In the genomic region with DNA sequence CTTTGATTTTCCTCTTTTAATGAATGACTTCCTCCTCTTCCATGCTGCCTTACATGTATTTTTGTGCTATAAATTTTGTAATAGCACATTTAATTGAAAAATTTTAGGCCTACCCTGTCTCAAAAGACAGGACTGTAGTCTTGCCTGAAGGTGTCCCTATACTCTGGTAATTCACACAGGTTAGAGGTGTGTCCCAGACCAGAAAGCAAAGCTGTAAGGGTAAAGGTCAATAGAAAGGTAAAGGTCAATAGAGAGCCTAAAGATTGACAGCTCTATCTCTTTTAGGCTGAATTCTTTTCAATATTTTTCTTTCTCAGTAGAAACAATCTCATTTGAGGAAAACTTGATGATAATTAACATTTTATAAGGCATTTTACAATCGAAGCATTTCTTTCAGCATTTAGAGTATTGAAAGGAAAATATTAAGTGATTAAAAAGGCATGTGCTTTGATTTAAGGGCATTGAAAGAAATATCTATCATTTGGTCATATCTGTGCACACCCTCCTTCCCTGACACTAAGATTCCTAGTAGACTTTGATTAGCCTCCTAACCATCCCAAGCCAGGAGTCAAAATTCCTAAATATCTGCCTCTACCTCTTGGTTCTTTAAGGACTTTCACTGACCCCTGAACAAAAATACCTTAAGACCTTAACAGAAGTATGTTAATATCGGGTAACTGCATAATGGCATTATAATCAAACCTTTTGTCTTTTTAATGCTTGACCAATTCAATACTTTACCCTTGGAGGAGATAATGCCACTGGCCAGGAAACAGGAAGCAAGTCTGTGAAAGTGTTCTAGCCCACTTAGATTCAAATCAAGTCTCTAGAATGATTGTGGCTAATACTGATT, we compare ENCODE assay signal across 17 cellular contexts.
"Had no signal": no experiment of that assay in that cellular context is flagged by ENCODE, and none has a peak within 500 bp of the region (broad histone marks: within the 10 kb centered on the region; RNA-seq: fewer than 3 reads in every experiment).

No MANE protein-coding gene starts in this region.

- ATAC-seq: activated naive CD4-positive, alpha-beta T cell treated with anti-CD3 and anti-CD28 coated beads, Interleukin-2, amount 50 U/mL, for 72 hours; activated T-cell treated with anti-CD3 and anti-CD28 coated beads, Interleukin-2, amount 50 U/mL, for 72 hours; lower lobe of right lung; natural killer cell treated with Interleukin-12 subunit alpha and Interleukin-12 subunit beta and Interleukin-15 and Interleukin-18, amount 100 ng/mL, for 72 hours; T-helper 17 cell had no signal

- H3K4me3 ChIP-seq: adrenal gland, esophagus squamous epithelium, heart right ventricle, lower lobe of right lung, tibial nerve had no signal

- H3K36me3 ChIP-seq: adrenal gland, esophagus squamous epithelium, heart right ventricle, lower lobe of right lung, tibial nerve had no signal

- H3K4me3 Mint-ChIP-seq: activated T-cell treated with anti-CD3 and anti-CD28 coated beads, Interleukin-2, amount 50 U/mL, for 72 hours; immature natural killer cell; natural killer cell treated with Interleukin-12 subunit alpha and Interleukin-12 subunit beta and Interleukin-15 and Interleukin-18, amount 100 ng/mL, for 72 hours; stimulated activated naive CD8-positive, alpha-beta T cell treated with anti-CD3 and anti-CD28 coated beads, Interleukin-15, Interleukin-2, amounts not matched to agents 100 ng/mL and 50 ng/mL, for 24 hours; T-helper 17 cell had no signal

- H3K27ac ChIP-seq: adrenal gland, esophagus squamous epithelium, heart right ventricle, lower lobe of right lung, tibial nerve, VCaP had no signal

- DNase-seq: activated CD4-positive, alpha-beta T cell treated with anti-CD3 and anti-CD28 coated beads for 1 hour; activated CD8-positive, alpha-beta memory T cell treated with anti-CD3 and anti-CD28 coated beads for 24 hours; activated CD8-positive, alpha-beta memory T cell treated with anti-CD3 and anti-CD28 coated beads, Interleukin-2, amount 50 U/mL, for 48 hours; activated gamma-delta T cell; activated T-cell treated with anti-CD3 and anti-CD28 coated beads, Interleukin-2, amount 50 U/mL, for 72 hours; adrenal gland; effector memory CD4-positive, alpha-beta T cell; esophagus squamous epithelium; heart right ventricle; immature natural killer cell; lower lobe of right lung; T-helper 17 cell had no signal

- H3K9me3 ChIP-seq: esophagus squamous epithelium, heart right ventricle, lower lobe of right lung, tibial nerve had no signal

- H3K27me3 ChIP-seq: adrenal gland, esophagus squamous epithelium, heart right ventricle, tibial nerve had no signal

- H3K4me1 ChIP-seq: adrenal gland, esophagus squamous epithelium, lower lobe of right lung, tibial nerve had no signal

- H3K9me3 Mint-ChIP-seq: stimulated activated naive CD8-positive, alpha-beta T cell treated with anti-CD3 and anti-CD28 coated beads, Interleukin-15, Interleukin-2, amounts not matched to agents 100 ng/mL and 50 ng/mL, for 24 hours had no signal

- H3K36me3 Mint-ChIP-seq: activated naive CD4-positive, alpha-beta T cell treated with anti-CD3 and anti-CD28 coated beads, Interleukin-2, amount 50 U/mL, for 72 hours; immature natural killer cell; natural killer cell treated with Interleukin-12 subunit alpha and Interleukin-12 subunit beta and Interleukin-15 and Interleukin-18, amount 100 ng/mL, for 72 hours had no signal

- H3K4me1 Mint-ChIP-seq: immature natural killer cell, T-helper 17 cell had no signal

- H3K27me3 Mint-ChIP-seq: natural killer cell treated with Interleukin-12 subunit alpha and Interleukin-12 subunit beta and Interleukin-15 and Interleukin-18, amount 100 ng/mL, for 72 hours; stimulated activated naive CD8-positive, alpha-beta T cell treated with anti-CD3 and anti-CD28 coated beads, Interleukin-15, Interleukin-2, amounts not matched to agents 100 ng/mL and 50 ng/mL, for 24 hours; T-helper 17 cell had no signal

- H3K27ac Mint-ChIP-seq: activated naive CD4-positive, alpha-beta T cell treated with anti-CD3 and anti-CD28 coated beads, Interleukin-2, amount 50 U/mL, for 72 hours; activated T-cell treated with anti-CD3 and anti-CD28 coated beads, Interleukin-2, amount 50 U/mL, for 72 hours; immature natural killer cell; natural killer cell treated with Interleukin-12 subunit alpha and Interleukin-12 subunit beta and Interleukin-15 and Interleukin-18, amount 100 ng/mL, for 72 hours; stimulated activated naive CD8-positive, alpha-beta T cell treated with anti-CD3 and anti-CD28 coated beads, Interleukin-15, Interleukin-2, amounts not matched to agents 100 ng/mL and 50 ng/mL, for 24 hours; T-helper 17 cell had no signal
